23 cellular contexts compared by ENCODE assay signal in the genomic region with DNA sequence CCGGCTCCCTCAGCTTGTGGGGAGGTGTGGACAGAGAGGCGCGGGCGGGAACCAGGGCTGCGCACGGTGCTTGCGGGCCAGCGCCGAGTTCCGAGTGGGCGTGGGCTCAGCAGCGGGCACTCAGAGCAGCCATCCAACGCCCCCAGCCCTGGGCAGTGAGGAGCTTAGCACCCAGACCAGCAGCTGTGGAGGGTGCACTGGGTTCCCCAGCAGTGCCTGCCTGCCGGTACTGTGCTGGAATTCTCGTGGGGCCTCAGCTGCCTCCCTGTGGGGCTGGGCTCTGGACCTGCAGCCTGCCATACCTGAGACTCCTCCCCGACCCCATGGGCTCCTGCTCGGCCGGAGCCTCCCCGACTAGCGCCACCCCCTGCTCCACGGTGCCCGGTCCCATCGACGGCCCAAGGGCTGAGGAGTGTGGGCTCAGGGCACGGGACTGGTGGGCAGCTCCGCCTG.
"Had no signal": no experiment of that assay in that cellular context is flagged by ENCODE, and none has a peak within 500 bp of the region (broad histone marks: within the 10 kb centered on the region; RNA-seq: fewer than 3 reads in every experiment).

No MANE protein-coding gene starts in this region.

- H3K4me1 ChIP-seq: Peyer's patch had no signal

- ATAC-seq: activated T-cell treated with anti-CD3 and anti-CD28 coated beads, Interleukin-2, amount 50 U/mL, for 4 hours; T-helper 17 cell had no signal

- H3K4me1 Mint-ChIP-seq: activated CD4-positive, alpha-beta T cell treated with anti-CD3 and anti-CD28 coated beads, Interleukin-2, amount 10 ng/mL, durations not matched to agents 7 days and 5 days; activated naive CD8-positive, alpha-beta T cell treated with anti-CD3 and anti-CD28 coated beads for 36 hours; T-helper 17 cell had no signal

- H3K4me3 ChIP-seq: cardiac muscle cell, Peyer's patch had no signal

- H3K36me3 ChIP-seq: brain microvascular endothelial cell, cardiac muscle cell, Peyer's patch had no signal

- H3K4me3 Mint-ChIP-seq: activated CD4-positive, alpha-beta memory T cell treated with anti-CD3 and anti-CD28 coated beads for 36 hours; activated CD4-positive, alpha-beta T cell treated with anti-CD3 and anti-CD28 coated beads, Interleukin-2, amount 10 ng/mL, durations not matched to agents 7 days and 5 days; activated naive CD4-positive, alpha-beta T cell treated with anti-CD3 and anti-CD28 coated beads for 36 hours; activated naive CD8-positive, alpha-beta T cell treated with anti-CD3 and anti-CD28 coated beads for 36 hours; activated T-cell treated with anti-CD3 and anti-CD28 coated beads, Interleukin-2, amount 50 U/mL, for 4 hours; T-helper 17 cell had no signal

- H3K27ac ChIP-seq: brain microvascular endothelial cell, cardiac muscle cell, Peyer's patch, RWPE1 had no signal

- DNase-seq: activated CD4-positive, alpha-beta memory T cell treated with anti-CD3 and anti-CD28 coated beads for 36 hours; activated CD4-positive, alpha-beta T cell treated with anti-CD3 and anti-CD28 coated beads, Interleukin-2, amount 10 ng/mL, durations not matched to agents 7 days and 5 days; activated CD4-positive, CD25-positive, alpha-beta regulatory T cell; activated CD8-positive, alpha-beta memory T cell treated with anti-CD3 and anti-CD28 coated beads for 24 hours; activated effector memory CD4-positive, alpha-beta T cell treated with anti-CD3 and anti-CD28 coated beads, Interleukin-2, amount 50 U/mL, for 16 hours; activated naive CD4-positive, alpha-beta T cell treated with anti-CD3 and anti-CD28 coated beads for 36 hours; activated naive CD8-positive, alpha-beta T cell treated with anti-CD3 and anti-CD28 coated beads for 36 hours; activated T-cell treated with anti-CD3 and anti-CD28 coated beads, Interleukin-2, amount 50 U/mL, for 4 hours; brain microvascular endothelial cell; Karpas-422; MM.1S; NCI-H1105; NCI-H1436; NCI-H1694 treated with DMSO at 0.1 percent for 48 hours; NCI-H2029 treated with DMSO at 0.1 percent for 48 hours; NCI-H510A treated with DMSO at 0.1 percent for 48 hours; NCI-H69; SIG-M5; T-helper 17 cell; T1000 had no signal

- H3K9me3 ChIP-seq: Peyer's patch had no signal

- H3K27me3 ChIP-seq: brain microvascular endothelial cell, cardiac muscle cell, Peyer's patch had no signal

- H3K27ac Mint-ChIP-seq: activated CD4-positive, alpha-beta memory T cell treated with anti-CD3 and anti-CD28 coated beads for 36 hours; activated CD4-positive, alpha-beta T cell treated with anti-CD3 and anti-CD28 coated beads, Interleukin-2, amount 10 ng/mL, durations not matched to agents 7 days and 5 days; activated naive CD4-positive, alpha-beta T cell treated with anti-CD3 and anti-CD28 coated beads for 36 hours; activated naive CD8-positive, alpha-beta T cell treated with anti-CD3 and anti-CD28 coated beads for 36 hours; T-helper 17 cell had no signal

- H3K27me3 Mint-ChIP-seq: activated CD4-positive, alpha-beta T cell treated with anti-CD3 and anti-CD28 coated beads, Interleukin-2, amount 10 ng/mL, durations not matched to agents 7 days and 5 days had no signal

- H3K9me3 Mint-ChIP-seq: activated CD4-positive, alpha-beta memory T cell treated with anti-CD3 and anti-CD28 coated beads for 36 hours; activated CD4-positive, alpha-beta T cell treated with anti-CD3 and anti-CD28 coated beads, Interleukin-2, amount 10 ng/mL, durations not matched to agents 7 days and 5 days; activated naive CD4-positive, alpha-beta T cell treated with anti-CD3 and anti-CD28 coated beads for 36 hours; activated naive CD8-positive, alpha-beta T cell treated with anti-CD3 and anti-CD28 coated beads for 36 hours; activated T-cell treated with anti-CD3 and anti-CD28 coated beads, Interleukin-2, amount 50 U/mL, for 4 hours had no signal
